In genomic region chr6:144346719-144347446, GRCh38 we compare ENCODE assay signal across 9 cellular contexts.
DNase-seq lines count a peak whose midpoint lies in the region; ATAC-seq, FAIRE-seq and TF ChIP-seq lines count a peak whose summit lies in the region.
"Had no signal": no experiment of that assay in that cellular context is flagged by ENCODE, and none has a peak within 500 bp of the region (broad histone marks: within the 10 kb centered on the region; RNA-seq: fewer than 3 reads in every experiment).

No MANE protein-coding gene starts in this region.

- no peak for ATAC-seq in DND-41 (ENCODE audit: insufficient read depth, low read depth)
- ATAC-seq in GM21526 (IDR thresholded peaks at IDR 0.05; ENCODE audit: low FRiP score, unreplicated experiment), result no peak
- ATAC-seq: activated CD4-positive, CD25-positive, alpha-beta regulatory T cell treated with anti-CD3 and anti-CD28 coated beads, Interleukin-2, amount 50 U/mL, for 24 hours had no signal

- H3K27me3 ChIP-seq in DND-41 (ENCODE audit: insufficient read depth, low read length, poor library complexity), result no peaks in the 10 kb centered on the region
- H3K27me3 ChIP-seq in bronchial epithelial cell (ENCODE audit: control insufficient read depth, insufficient read depth, low read length), result no peaks in the 10 kb centered on the region
- H3K27me3 ChIP-seq in hepatocyte, result no peaks in the 10 kb centered on the region
- no peaks in the 10 kb centered on the region for H3K27me3 ChIP-seq in HAP-1 (ENCODE audit: low read depth)

- no peaks in the 10 kb centered on the region for H4K20me1 ChIP-seq in DND-41 (ENCODE audit: insufficient read depth, low read length)
- H4K20me1 ChIP-seq in hepatocyte (ENCODE audit: insufficient read depth, poor library complexity, severe bottlenecking), result no peaks in the 10 kb centered on the region

- H3K9me3 ChIP-seq in DND-41 (ENCODE audit: insufficient read depth, low read length, severe bottlenecking) (no peaks in the 10 kb centered on the region), hepatocyte (ENCODE audit: low read depth) (no peaks in the 10 kb centered on the region), HAP-1 (no peaks in the 10 kb centered on the region)

- H3K79me2 ChIP-seq in DND-41 (ENCODE audit: insufficient read depth, low read length), result peaks cover 92% of the 10 kb centered on the region
- H3K79me2 ChIP-seq in hepatocyte, result peaks cover 76% of the 10 kb centered on the region

- no peaks in the 10 kb centered on the region for H3K9me2 ChIP-seq in hepatocyte (replicated peaks; ENCODE audit: insufficient read depth)

- no peak for FAIRE-seq in bronchial epithelial cell (lab: Jason Lieb, UNC)

- peak overlapping the region; percentile 92 for H3K27ac ChIP-seq in DND-41 (ENCODE audit: low read length)
- no peak overlapping the region for H3K27ac ChIP-seq in hepatocyte

- H3K4me1 ChIP-seq in DND-41 (ENCODE audit: insufficient read depth, low read length), result peaks cover 98% of the 10 kb centered on the region
- peaks cover 3% of the 10 kb centered on the region for H3K4me1 ChIP-seq in hepatocyte (ENCODE audit: insufficient read depth)
- H3K4me1 ChIP-seq in HAP-1, result peaks cover 7% of the 10 kb centered on the region

- H3K36me3 ChIP-seq in DND-41 (ENCODE audit: insufficient read depth, low read length) (0 out of 2 replicates have a peak, but pooled peaks cover 4% of the 10 kb centered on the region), bronchial epithelial cell (ENCODE audit: control insufficient read depth, insufficient read depth, low read length) (no peaks in the 10 kb centered on the region), hepatocyte (replicated peaks; ENCODE audit: insufficient read depth, low read depth) (no peaks in the 10 kb centered on the region), HAP-1 (replicated peaks) (no peaks in the 10 kb centered on the region)

- in situ Hi-C loops in HAP-1 (cut with MboI; ENCODE audit: low sequenced_read_pairs), result no loop called here

- DNase-seq in DND-41, result no peak
- peak; percentile 92 for DNase-seq in M059J (ENCODE audit: low read depth)
- DNase-seq in bronchial epithelial cell (ENCODE audit: low read depth), result peak; percentile 81
- peak; percentile 59 for DNase-seq in non-pigmented ciliary epithelial cell (ENCODE audit: low read depth)
- no peak for DNase-seq in superior temporal gyrus (ENCODE audit: extremely low spot score)
- DNase-seq in hepatocyte (ENCODE audit: low spot score), result no peak
- no peak for DNase-seq in HAP-1 (ENCODE audit: low spot score in 2 of 2)

- H3K4me2 ChIP-seq in DND-41 (ENCODE audit: insufficient read depth, low read length) (peak overlapping the region; percentile 29; the same call in 1 of the 2 replicates), hepatocyte (no peak overlapping the region)

- no peak overlapping the region for H2AFZ ChIP-seq in DND-41 (ENCODE audit: low read depth, low read length)
- H2AFZ ChIP-seq in hepatocyte, result no peak overlapping the region

- 88% methylated on average over 11 of the region's 11 CpGs for WGBS in hepatocyte (ENCODE audit: low lambda C conversion rate, missing lambda C conversion rate)

- H3K9ac ChIP-seq in DND-41 (ENCODE audit: low read depth, low read length), result peak overlapping the region; percentile 25; the same call in 1 of the 2 replicates

- H3K4me3 ChIP-seq in DND-41 (ENCODE audit: low read depth in 1 of 2, low read length in 2 of 2) (peak overlapping the region in 1 of 2 experiments; percentile 25; a peak in 1 of 4 replicates), bronchial epithelial cell (ENCODE audit: low read depth, low read length) (no peak overlapping the region), hepatocyte (no peak overlapping the region), HAP-1 (no peak overlapping the region)

- no peak for TF ChIP-seq CTCF in DND-41 (IDR thresholded peaks at IDR 0.05; ENCODE audit: borderline replicate concordance, extremely low read depth, low read length, poor library complexity, severe bottlenecking)
- TF ChIP-seq CTCF in bronchial epithelial cell (IDR thresholded peaks at IDR 0.05; ENCODE audit: insufficient read depth, low read length, severe bottlenecking), result no peak
- TF ChIP-seq CTCF in hepatocyte (IDR thresholded peaks at IDR 0.05; ENCODE audit: poor library complexity), result no peak

Comparison
In these comparisons a context has a peak if more than half of its experiments do, and no peak if none do; other contexts are left out.
1. DNase-seq: peak in M059J (single experiment), bronchial epithelial cell (single experiment) and non-pigmented ciliary epithelial cell (single experiment); none in DND-41 (single experiment), superior temporal gyrus (single experiment), hepatocyte (single experiment) and HAP-1 (0 of 2).